Comparison of ENCODE assay signal across 1 cellular context in genomic region chr12:12721251-12721689, GRCh38.
TF ChIP-seq lines count a peak whose summit lies in the region.

No MANE protein-coding gene starts in this region.

TF ChIP-seq in HEK293, 187 proteins besides CTCF, POLR2A, EP300 and RAD21 (continued from another document):
- TF ChIP-seq PRDM6 (tag by site-specific recombination; IDR thresholded peaks at IDR 0.05) (peak; percentile 96), ZNF544 (tag by site-specific recombination; IDR thresholded peaks at IDR 0.05) (no peak), ZNF341 (tag by site-specific recombination; IDR thresholded peaks at IDR 0.05; ENCODE audit: low read depth) (no peak), ZNF16 (tag by site-specific recombination; IDR thresholded peaks at IDR 0.05; ENCODE audit: low read depth) (no peak), ZFP69B (tag by site-specific recombination; IDR thresholded peaks at IDR 0.05) (0 out of 2 replicates have a peak, but pooled peaks have one; percentile 55)
